Comparison of ENCODE assay signal across 21 cellular contexts in the genomic region with DNA sequence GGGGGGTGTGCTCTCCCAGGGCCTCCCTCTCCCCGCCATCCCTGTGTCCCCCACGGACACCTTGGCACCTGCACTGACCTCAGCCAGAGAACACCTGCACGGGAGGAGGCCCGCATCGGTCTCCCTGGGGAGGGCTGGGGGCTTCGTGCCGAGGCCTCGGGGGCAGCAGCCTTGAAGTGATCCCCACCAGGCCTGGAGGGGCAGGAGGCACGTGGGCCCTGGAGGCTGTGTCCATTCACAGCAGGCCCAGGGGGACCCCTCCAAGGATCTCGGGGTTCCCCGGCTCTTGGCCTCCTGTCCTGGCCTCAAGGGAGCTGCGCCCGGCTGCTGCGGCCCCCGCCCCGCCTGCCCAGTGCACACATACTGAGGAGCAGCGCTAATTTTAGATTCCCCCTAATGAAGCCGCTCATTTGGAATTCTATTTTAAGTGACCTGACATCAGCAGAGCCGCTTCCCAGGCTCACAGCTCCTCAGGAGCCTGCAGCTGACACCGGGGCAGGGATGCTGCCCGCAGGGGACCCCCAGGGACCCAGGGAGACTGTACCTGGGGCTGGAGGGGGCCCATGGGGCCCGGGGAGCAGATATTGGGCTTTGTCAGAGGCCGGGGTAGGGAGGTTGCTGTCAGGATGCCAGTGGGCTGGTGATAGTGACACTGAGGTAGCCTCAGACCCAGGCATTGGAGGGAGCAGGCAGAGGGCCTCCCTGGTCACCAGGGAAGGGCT. TPM values are rescaled to one million over a fixed set of nuclear protein-coding genes. Genes with fewer than 3 reads are reported as not detected.
A peak's percentile ranks its signal among the peaks of the same experiment; 100 is the strongest.
DNase-seq lines count a peak whose midpoint lies in the region; ATAC-seq and TF ChIP-seq lines count a peak whose summit lies in the region.
"Had no signal": no experiment of that assay in that cellular context is flagged by ENCODE, and none has a peak within 500 bp of the region (broad histone marks: within the 10 kb centered on the region; RNA-seq: fewer than 3 reads in every experiment).

No MANE protein-coding gene starts in this region.

- H3K9me3 Mint-ChIP-seq in activated T-helper 17 cell treated with anti-CD3 and anti-CD28 coated beads, Interleukin-2, amount 50 U/mL, for 72 hours: no peaks in the 10 kb centered on the region
- peaks cover 14% of the 10 kb centered on the region for H3K9me3 Mint-ChIP-seq in endodermal cell

- peaks cover 4% of the 10 kb centered on the region for H3K4me1 Mint-ChIP-seq in activated T-helper 17 cell treated with anti-CD3 and anti-CD28 coated beads, Interleukin-2, amount 50 U/mL, for 72 hours
- H3K4me1 Mint-ChIP-seq in endodermal cell: peaks cover 31% of the 10 kb centered on the region

- in situ Hi-C loops in gastrocnemius medialis (cut with MboI; ENCODE audit: low sequenced_read_pairs in 4 of 4): no loop called here

- WGBS in endodermal cell (ENCODE audit: insufficient coverage in 1 of 2, insufficient read length in 1 of 2), 2 experiments: 89 to 96% methylated on average over 12 to 23 of the region's 23 CpGs
- 63% methylated on average over 23 of the region's 23 CpGs for WGBS in right cardiac atrium

- no peak overlapping the region for H3K4me3 Mint-ChIP-seq in activated T-helper 17 cell treated with anti-CD3 and anti-CD28 coated beads, Interleukin-2, amount 50 U/mL, for 72 hours
- H3K4me3 Mint-ChIP-seq in endodermal cell: no peak overlapping the region
- H3K4me3 Mint-ChIP-seq: T-helper 1 cell treated with Interleukin-12 subunit alpha and Interleukin-12 subunit beta and Interleukin-4 antibody, amounts not matched to agents 30 μg/mL and 1 μg/mL, for 36 hours had no signal

- DNase-seq in endodermal cell (no peak), right cardiac atrium (no peak), gastrocnemius medialis (peak; percentile 48 to 73), NCI-H1092 treated with DMSO at 0.1 percent for 48 hours (lab: John Stamatoyannopoulos, UW) (no peak), head of caudate nucleus (no peak)
- DNase-seq: activated CD4-positive, alpha-beta T cell treated with anti-CD3 and anti-CD28 coated beads, Interleukin-2, amount 50 U/mL, for 1 hour; CD8-positive, alpha-beta T cell; effector memory CD4-positive, alpha-beta T cell; GF-D8; NCI-H1092; NK-92 treated with Interleukin-12 subunit alpha and Interleukin-12 subunit beta, amount 100 ng/mL, for 24 hours; Peyer's patch; stimulated activated CD4-positive, alpha-beta T cell treated with anti-CD3 and anti-CD28 coated beads, Interleukin-4, amount 100 ng/mL, for 4 hours; stomach; transverse colon had no signal

- peaks cover 15% of the 10 kb centered on the region for H3K9me3 ChIP-seq in endodermal cell (ENCODE audit: control insufficient read depth, low read length)
- no peaks in the 10 kb centered on the region for H3K9me3 ChIP-seq in right cardiac atrium (ENCODE audit: control insufficient read depth, low read length)
- no peaks in the 10 kb centered on the region for H3K9me3 ChIP-seq in gastrocnemius medialis
- H3K9me3 ChIP-seq: transverse colon had no signal

- no peaks in the 10 kb centered on the region for H3K36me3 Mint-ChIP-seq in activated T-helper 17 cell treated with anti-CD3 and anti-CD28 coated beads, Interleukin-2, amount 50 U/mL, for 72 hours (ENCODE audit: low read depth)
- H3K36me3 Mint-ChIP-seq in endodermal cell (ENCODE audit: low read depth): peaks cover 26% of the 10 kb centered on the region

- H3K4me3 ChIP-seq in endodermal cell (ENCODE audit: low read length) (no peak overlapping the region), right cardiac atrium (ENCODE audit: low read length) (no peak overlapping the region), gastrocnemius medialis (peak overlapping the region; percentile 21 to 37 (median 30))
- H3K4me3 ChIP-seq: Peyer's patch, SJSA1, stomach, transverse colon had no signal

- H3K27ac ChIP-seq in endodermal cell (ENCODE audit: low read depth, low read length): peak overlapping the region; percentile 63
- H3K27ac ChIP-seq in right cardiac atrium (ENCODE audit: low read length): peak overlapping the region; percentile 55
- peak overlapping the region; percentile 79 to 85 (median 82) for H3K27ac ChIP-seq in gastrocnemius medialis
- H3K27ac ChIP-seq: SJSA1, transverse colon had no signal

- intact Hi-C loops in right cardiac atrium (cut with DNase I) (no loop called here), gastrocnemius medialis (cut with DNase I; ENCODE audit: low total_unique reads) (no loop called here), head of caudate nucleus (cut with DNase I) (no loop called here)

- H3K27ac Mint-ChIP-seq in activated T-helper 17 cell treated with anti-CD3 and anti-CD28 coated beads, Interleukin-2, amount 50 U/mL, for 72 hours: peak overlapping the region; percentile 47
- H3K27ac Mint-ChIP-seq in endodermal cell: no peak overlapping the region
- H3K27ac Mint-ChIP-seq: T-helper 1 cell treated with Interleukin-12 subunit alpha and Interleukin-12 subunit beta and Interleukin-4 antibody, amounts not matched to agents 30 μg/mL and 1 μg/mL, for 36 hours had no signal

- ATAC-seq in activated T-helper 17 cell treated with anti-CD3 and anti-CD28 coated beads, Interleukin-2, amount 50 U/mL, for 72 hours (replicated peaks): no peak
- ATAC-seq in right cardiac atrium (peak; percentile 50 to 67), gastrocnemius medialis (peak; percentile 93 to 94), GM21381 (IDR thresholded peaks at IDR 0.05; ENCODE audit: unreplicated experiment) (no peak), HG03565 (IDR thresholded peaks at IDR 0.05; ENCODE audit: unreplicated experiment) (no peak)

- H3K9ac ChIP-seq in endodermal cell (ENCODE audit: extremely low read depth, low read length, poor library complexity, severe bottlenecking): no peak overlapping the region

- TF ChIP-seq CTCF in endodermal cell (conservative IDR thresholded peaks at IDR 0.05) (no peak), gastrocnemius medialis (IDR thresholded peaks at IDR 0.05 in 4 of 5, conservative IDR thresholded peaks at IDR 0.05 in 1 of 5) (no peak)

- no peaks in the 10 kb centered on the region for H3K27me3 ChIP-seq in endodermal cell (ENCODE audit: control insufficient read depth, insufficient read depth, low read length, poor library complexity, severe bottlenecking)
- no peaks in the 10 kb centered on the region for H3K27me3 ChIP-seq in right cardiac atrium (ENCODE audit: control insufficient read depth, insufficient read depth)
- no peaks in the 10 kb centered on the region for H3K27me3 ChIP-seq in gastrocnemius medialis
- H3K27me3 ChIP-seq: Peyer's patch, SJSA1, stomach, transverse colon had no signal

- H3K27me3 Mint-ChIP-seq in activated T-helper 17 cell treated with anti-CD3 and anti-CD28 coated beads, Interleukin-2, amount 50 U/mL, for 72 hours: no peaks in the 10 kb centered on the region
- no peaks in the 10 kb centered on the region for H3K27me3 Mint-ChIP-seq in endodermal cell (ENCODE audit: insufficient read depth)
- H3K27me3 Mint-ChIP-seq: activated naive CD8-positive, alpha-beta T cell treated with anti-CD3 and anti-CD28 coated beads, Interleukin-2, amount 10 ng/mL, durations not matched to agents 7 days and 5 days had no signal

- H3K4me1 ChIP-seq in endodermal cell (ENCODE audit: control insufficient read depth, insufficient read depth, low read length) (peaks cover 12% of the 10 kb centered on the region), right cardiac atrium (ENCODE audit: control insufficient read depth, insufficient read depth, low read length) (peaks cover 12% of the 10 kb centered on the region), gastrocnemius medialis (peaks cover 43 to 47% of the 10 kb centered on the region in 2 donors)
- H3K4me1 ChIP-seq: SJSA1 had no signal

- TF ChIP-seq POLR2A in gastrocnemius medialis (IDR thresholded peaks at IDR 0.05): peak in 1 of 2 donors; percentile 26

- H3K36me3 ChIP-seq in endodermal cell (ENCODE audit: control insufficient read depth, insufficient read depth, low read length) (peaks cover 30% of the 10 kb centered on the region), gastrocnemius medialis (no peaks in the 10 kb centered on the region)
- H3K36me3 ChIP-seq: Peyer's patch, transverse colon had no signal

RNA-seq across cellular contexts. Expression of a gene that starts 14.9 kb away (rescaled TPM):
- 10 to 100 TPM; 12.1 to 17.4 TPM for total RNA-seq in activated T-helper 17 cell treated with anti-CD3 and anti-CD28 coated beads, Interleukin-2, amount 50 U/mL, for 72 hours
- total RNA-seq in endodermal cell: 100 to 1,000 TPM; 108 to 128 TPM
- polyA plus RNA-seq in endodermal cell (2013, experiment 1 of 2): 55.0 TPM
- 54.2 TPM for polyA plus RNA-seq in endodermal cell (2013, experiment 2 of 2)
- 10 to 100 TPM; 70.8 to 99.8 (median 92.5) TPM for total RNA-seq in right cardiac atrium
- 40.3 TPM for polyA plus RNA-seq in right cardiac atrium
- 10 to 100 TPM; 45.1 to 89.3 (median 71.3) TPM for total RNA-seq in gastrocnemius medialis

Comparison
In these comparisons a context has a peak if more than half of its experiments do, and no peak if none do; other contexts are left out.
1. ATAC-seq: peak in right cardiac atrium (2 of 2) and gastrocnemius medialis (2 of 2); none in activated T-helper 17 cell treated with anti-CD3 and anti-CD28 coated beads, Interleukin-2, amount 50 U/mL, for 72 hours (single experiment), GM21381 (single experiment) and HG03565 (single experiment).
2. DNase-seq: peak in gastrocnemius medialis (2 of 2); none in endodermal cell (single experiment), right cardiac atrium (0 of 3), NCI-H1092 treated with DMSO at 0.1 percent for 48 hours (single experiment) and head of caudate nucleus (0 of 42).
3. H3K4me3 ChIP-seq: peak in gastrocnemius medialis (4 of 4); none in endodermal cell (single experiment) and right cardiac atrium (single experiment).
4. Peak in every context shown above with its lines, with median percentiles within 50 percentile points of each other: H3K27ac ChIP-seq.